Comparison of ENCODE assay signal across 1 cellular context in genomic region chr19:7902796-7903243, GRCh38.
A peak's percentile ranks its signal among the peaks of the same experiment; 100 is the strongest.
TF ChIP-seq lines count a peak whose summit lies in the region.

No MANE protein-coding gene starts in this region.

TF ChIP-seq in HEK293, 187 proteins besides CTCF, POLR2A, EP300 and RAD21 (continued from another document):
- TF ChIP-seq PRDM10 (tag by site-specific recombination; IDR thresholded peaks at IDR 0.05) = 0 out of 2 replicates have a peak, but pooled peaks have one; percentile 20
TF ChIP-seq in HEK293: peak in this region for 3.
